10 cellular contexts compared by ENCODE assay signal in genomic region chr22:36022162-36022561, GRCh38. TPM values are rescaled to one million over a fixed set of nuclear protein-coding genes. Genes with fewer than 3 reads are reported as not detected.
DNase-seq lines count a peak whose midpoint lies in the region; ATAC-seq and FAIRE-seq lines count a peak whose summit lies in the region.
"Had no signal": no experiment of that assay in that cellular context is flagged by ENCODE, and none has a peak within 500 bp of the region (broad histone marks: within the 10 kb centered on the region; RNA-seq: fewer than 3 reads in every experiment).

No MANE protein-coding gene starts in this region.

- DNase-seq in HCEC 1CT, result peak; percentile 38
- no peak for DNase-seq in stimulated activated effector memory CD8-positive, alpha-beta T cell treated with anti-CD3 and anti-CD28 coated beads, Interleukin-12 subunit alpha, Interleukin-12 subunit beta, amount 100 ng/mL, for 72 hours (ENCODE audit: low spot score in 2 of 2)
- no peak for DNase-seq in nucleus accumbens (lab: John Stamatoyannopoulos, UW)
- DNase-seq in amygdala (lab: John Stamatoyannopoulos, UW), result no peak
- no peak for DNase-seq in mesenteric fat pad (ENCODE audit: low spot score)
- DNase-seq in NCI-H2107 treated with DMSO at 0.1 percent for 48 hours (lab: John Stamatoyannopoulos, UW; ENCODE audit: unreplicated experiment), result no peak

- peak; percentile 58 for FAIRE-seq in islet of Langerhans (lab: Jason Lieb, UNC)
- FAIRE-seq: endothelial cell of umbilical vein, G401.6 had no signal

- H3K4me1 Mint-ChIP-seq in activated T-helper 17 cell treated with anti-CD3 and anti-CD28 coated beads, Interleukin-2, amount 50 U/mL, for 72 hours, result peaks cover 20% of the 10 kb centered on the region
- H3K4me1 Mint-ChIP-seq in stimulated activated effector memory CD8-positive, alpha-beta T cell treated with anti-CD3 and anti-CD28 coated beads, Interleukin-12 subunit alpha, Interleukin-12 subunit beta, amount 100 ng/mL, for 72 hours, result peaks cover 17% of the 10 kb centered on the region

- no peaks in the 10 kb centered on the region for H3K9me3 Mint-ChIP-seq in activated T-helper 17 cell treated with anti-CD3 and anti-CD28 coated beads, Interleukin-2, amount 50 U/mL, for 72 hours
- no peaks in the 10 kb centered on the region for H3K9me3 Mint-ChIP-seq in stimulated activated effector memory CD8-positive, alpha-beta T cell treated with anti-CD3 and anti-CD28 coated beads, Interleukin-12 subunit alpha, Interleukin-12 subunit beta, amount 100 ng/mL, for 72 hours

- no peaks in the 10 kb centered on the region for H3K36me3 Mint-ChIP-seq in activated T-helper 17 cell treated with anti-CD3 and anti-CD28 coated beads, Interleukin-2, amount 50 U/mL, for 72 hours (ENCODE audit: low read depth)
- no peaks in the 10 kb centered on the region for H3K36me3 Mint-ChIP-seq in stimulated activated effector memory CD8-positive, alpha-beta T cell treated with anti-CD3 and anti-CD28 coated beads, Interleukin-12 subunit alpha, Interleukin-12 subunit beta, amount 100 ng/mL, for 72 hours

- peaks cover 3% of the 10 kb centered on the region for H3K27me3 Mint-ChIP-seq in activated T-helper 17 cell treated with anti-CD3 and anti-CD28 coated beads, Interleukin-2, amount 50 U/mL, for 72 hours

- no peak for ATAC-seq in activated T-helper 17 cell treated with anti-CD3 and anti-CD28 coated beads, Interleukin-2, amount 50 U/mL, for 72 hours (replicated peaks)
- peak; percentile 11 for ATAC-seq in stimulated activated effector memory CD8-positive, alpha-beta T cell treated with anti-CD3 and anti-CD28 coated beads, Interleukin-12 subunit alpha, Interleukin-12 subunit beta, amount 100 ng/mL, for 72 hours

- peak overlapping the region; percentile 5 for H3K27ac Mint-ChIP-seq in activated T-helper 17 cell treated with anti-CD3 and anti-CD28 coated beads, Interleukin-2, amount 50 U/mL, for 72 hours
- no peak overlapping the region for H3K27ac Mint-ChIP-seq in stimulated activated effector memory CD8-positive, alpha-beta T cell treated with anti-CD3 and anti-CD28 coated beads, Interleukin-12 subunit alpha, Interleukin-12 subunit beta, amount 100 ng/mL, for 72 hours

- H3K4me3 Mint-ChIP-seq in activated T-helper 17 cell treated with anti-CD3 and anti-CD28 coated beads, Interleukin-2, amount 50 U/mL, for 72 hours, result peak overlapping the region; percentile 30
- no peak overlapping the region for H3K4me3 Mint-ChIP-seq in stimulated activated effector memory CD8-positive, alpha-beta T cell treated with anti-CD3 and anti-CD28 coated beads, Interleukin-12 subunit alpha, Interleukin-12 subunit beta, amount 100 ng/mL, for 72 hours

RNA-seq across cellular contexts. Expression of gene RBFOX2, which starts 6.5 kb away (rescaled TPM):
- total RNA-seq in activated T-helper 17 cell treated with anti-CD3 and anti-CD28 coated beads, Interleukin-2, amount 50 U/mL, for 72 hours, result 1 to 10 TPM; 4.0 to 4.3 TPM
- 50.1 TPM for total RNA-seq in mesenteric fat pad
